ENCODE assay signal across 25 cellular contexts in the genomic region with DNA sequence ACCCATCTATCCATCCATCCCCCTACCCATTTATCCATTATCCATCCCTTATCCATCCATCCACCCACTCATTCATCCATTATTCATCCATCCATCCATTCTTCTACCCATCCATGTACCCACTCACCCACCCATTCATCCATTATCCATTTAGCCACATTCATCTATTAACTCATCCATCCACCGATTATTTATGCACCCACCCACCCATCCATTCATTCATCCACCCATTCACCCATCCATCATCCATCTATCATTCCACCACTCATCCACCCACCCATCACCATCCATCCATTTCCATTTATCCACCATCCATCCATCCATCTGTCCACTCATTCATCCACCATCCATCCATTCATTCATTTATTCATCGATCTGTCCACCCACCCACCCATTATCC.
"Had no signal": no experiment of that assay in that cellular context is flagged by ENCODE, and none has a peak within 500 bp of the region (broad histone marks: within the 10 kb centered on the region; RNA-seq: fewer than 3 reads in every experiment).

No MANE protein-coding gene starts in this region.

- H3K27ac ChIP-seq: SJSA1, SK-N-MC had no signal

- DNase-seq: IMR-90, Karpas-422, KG1, MG63, NCI-H1092, NCI-H1105 treated with DMSO at 0.1 percent for 48 hours, NCI-H1417 treated with DMSO at 0.1 percent for 48 hours, NCI-H146, NCI-H1694 treated with DMSO at 0.1 percent for 48 hours, NCI-H2029, NCI-H2081 treated with DMSO at 0.1 percent for 48 hours, NCI-H2171, NCI-H226, NCI-H446, NCI-H510A, NCI-H524 treated with DMSO at 0.1 percent for 48 hours, NCI-H69, NCI-H774, Right ventricle myocardium superior, RPMI8226, SIG-M5 had no signal

- FAIRE-seq: HepG2, RCC 7860 had no signal

- ATAC-seq: HepG2 had no signal
